3 cellular contexts compared by ENCODE assay signal in genomic region chr5:40825461-40826043, GRCh38.
TF ChIP-seq lines count a peak whose summit lies in the region.

No MANE protein-coding gene starts in this region.

TF ChIP-seq in GM23338, 12 proteins besides CTCF, POLR2A, EP300 and RAD21:
- peak; percentile 70 for TF ChIP-seq POLR2AphosphoS5 (IDR thresholded peaks at IDR 0.05; ENCODE audit: low read depth)

TF ChIP-seq in PFSK-1, 5 proteins besides CTCF, POLR2A, EP300 and RAD21:
- peak; percentile 51; the same call in 1 of the 2 replicates for TF ChIP-seq SIN3A (IDR thresholded peaks at IDR 0.05; ENCODE audit: borderline replicate concordance, insufficient read depth, low read length)

TF ChIP-seq in WTC11, 78 proteins besides CTCF, POLR2A, EP300 and RAD21:
- TF ChIP-seq SMAD3 (CRISPR knock-in tag; IDR thresholded peaks at IDR 0.05; ENCODE audit: borderline replicate concordance): peak; percentile 30; the same call in 1 of the 2 replicates
- TF ChIP-seq, protein P1, sequence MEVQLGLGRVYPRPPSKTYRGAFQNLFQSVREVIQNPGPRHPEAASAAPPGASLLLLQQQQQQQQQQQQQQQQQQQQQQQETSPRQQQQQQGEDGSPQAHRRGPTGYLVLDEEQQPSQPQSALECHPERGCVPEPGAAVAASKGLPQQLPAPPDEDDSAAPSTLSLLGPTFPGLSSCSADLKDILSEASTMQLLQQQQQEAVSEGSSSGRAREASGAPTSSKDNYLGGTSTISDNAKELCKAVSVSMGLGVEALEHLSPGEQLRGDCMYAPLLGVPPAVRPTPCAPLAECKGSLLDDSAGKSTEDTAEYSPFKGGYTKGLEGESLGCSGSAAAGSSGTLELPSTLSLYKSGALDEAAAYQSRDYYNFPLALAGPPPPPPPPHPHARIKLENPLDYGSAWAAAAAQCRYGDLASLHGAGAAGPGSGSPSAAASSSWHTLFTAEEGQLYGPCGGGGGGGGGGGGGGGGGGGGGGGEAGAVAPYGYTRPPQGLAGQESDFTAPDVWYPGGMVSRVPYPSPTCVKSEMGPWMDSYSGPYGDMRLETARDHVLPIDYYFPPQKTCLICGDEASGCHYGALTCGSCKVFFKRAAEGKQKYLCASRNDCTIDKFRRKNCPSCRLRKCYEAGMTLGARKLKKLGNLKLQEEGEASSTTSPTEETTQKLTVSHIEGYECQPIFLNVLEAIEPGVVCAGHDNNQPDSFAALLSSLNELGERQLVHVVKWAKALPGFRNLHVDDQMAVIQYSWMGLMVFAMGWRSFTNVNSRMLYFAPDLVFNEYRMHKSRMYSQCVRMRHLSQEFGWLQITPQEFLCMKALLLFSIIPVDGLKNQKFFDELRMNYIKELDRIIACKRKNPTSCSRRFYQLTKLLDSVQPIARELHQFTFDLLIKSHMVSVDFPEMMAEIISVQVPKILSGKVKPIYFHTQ (CRISPR knock-in tag; IDR thresholded peaks at IDR 0.05): peak; percentile 99
- TF ChIP-seq ERG (CRISPR knock-in tag; IDR thresholded peaks at IDR 0.05): peak; percentile 94
- TF ChIP-seq ATF1 (CRISPR knock-in tag; IDR thresholded peaks at IDR 0.05): 0 out of 2 replicates have a peak, but pooled peaks have one; percentile 18
- TF ChIP-seq EMX1 (CRISPR knock-in tag; IDR thresholded peaks at IDR 0.05): peak; percentile 98
- peak; percentile 96 for TF ChIP-seq NFATC4 (CRISPR knock-in tag; IDR thresholded peaks at IDR 0.05)
- TF ChIP-seq, protein P2, sequence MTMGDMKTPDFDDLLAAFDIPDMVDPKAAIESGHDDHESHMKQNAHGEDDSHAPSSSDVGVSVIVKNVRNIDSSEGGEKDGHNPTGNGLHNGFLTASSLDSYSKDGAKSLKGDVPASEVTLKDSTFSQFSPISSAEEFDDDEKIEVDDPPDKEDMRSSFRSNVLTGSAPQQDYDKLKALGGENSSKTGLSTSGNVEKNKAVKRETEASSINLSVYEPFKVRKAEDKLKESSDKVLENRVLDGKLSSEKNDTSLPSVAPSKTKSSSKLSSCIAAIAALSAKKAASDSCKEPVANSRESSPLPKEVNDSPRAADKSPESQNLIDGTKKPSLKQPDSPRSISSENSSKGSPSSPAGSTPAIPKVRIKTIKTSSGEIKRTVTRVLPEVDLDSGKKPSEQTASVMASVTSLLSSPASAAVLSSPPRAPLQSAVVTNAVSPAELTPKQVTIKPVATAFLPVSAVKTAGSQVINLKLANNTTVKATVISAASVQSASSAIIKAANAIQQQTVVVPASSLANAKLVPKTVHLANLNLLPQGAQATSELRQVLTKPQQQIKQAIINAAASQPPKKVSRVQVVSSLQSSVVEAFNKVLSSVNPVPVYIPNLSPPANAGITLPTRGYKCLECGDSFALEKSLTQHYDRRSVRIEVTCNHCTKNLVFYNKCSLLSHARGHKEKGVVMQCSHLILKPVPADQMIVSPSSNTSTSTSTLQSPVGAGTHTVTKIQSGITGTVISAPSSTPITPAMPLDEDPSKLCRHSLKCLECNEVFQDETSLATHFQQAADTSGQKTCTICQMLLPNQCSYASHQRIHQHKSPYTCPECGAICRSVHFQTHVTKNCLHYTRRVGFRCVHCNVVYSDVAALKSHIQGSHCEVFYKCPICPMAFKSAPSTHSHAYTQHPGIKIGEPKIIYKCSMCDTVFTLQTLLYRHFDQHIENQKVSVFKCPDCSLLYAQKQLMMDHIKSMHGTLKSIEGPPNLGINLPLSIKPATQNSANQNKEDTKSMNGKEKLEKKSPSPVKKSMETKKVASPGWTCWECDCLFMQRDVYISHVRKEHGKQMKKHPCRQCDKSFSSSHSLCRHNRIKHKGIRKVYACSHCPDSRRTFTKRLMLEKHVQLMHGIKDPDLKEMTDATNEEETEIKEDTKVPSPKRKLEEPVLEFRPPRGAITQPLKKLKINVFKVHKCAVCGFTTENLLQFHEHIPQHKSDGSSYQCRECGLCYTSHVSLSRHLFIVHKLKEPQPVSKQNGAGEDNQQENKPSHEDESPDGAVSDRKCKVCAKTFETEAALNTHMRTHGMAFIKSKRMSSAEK (CRISPR knock-in tag; IDR thresholded peaks at IDR 0.05; ENCODE audit: borderline replicate concordance): peak; percentile 94
- peak; percentile 90 for TF ChIP-seq ZNF425 (CRISPR knock-in tag; conservative IDR thresholded peaks at IDR 0.05)
- peak; percentile 95 for TF ChIP-seq PRRX2 (CRISPR knock-in tag; IDR thresholded peaks at IDR 0.05)
- peak; percentile 95 for TF ChIP-seq ZNF671 (CRISPR knock-in tag; IDR thresholded peaks at IDR 0.05)
- TF ChIP-seq ZNF416 (CRISPR knock-in tag; IDR thresholded peaks at IDR 0.05): peak; percentile 89
- TF ChIP-seq TEAD1 (CRISPR knock-in tag; IDR thresholded peaks at IDR 0.05): 0 out of 2 replicates have a peak, but pooled peaks have one; percentile 56
